8 cellular contexts compared by ENCODE assay signal in genomic region chr1:155064109-155064812, GRCh38. TPM values are rescaled to one million over a fixed set of nuclear protein-coding genes. Genes with fewer than 3 reads are reported as not detected.
A peak's percentile ranks its signal among the peaks of the same experiment; 100 is the strongest.
DNase-seq lines count a peak whose midpoint lies in the region; ATAC-seq and TF ChIP-seq lines count a peak whose summit lies in the region.

No MANE protein-coding gene starts in this region.

- peak; percentile 72 for DNase-seq in GM13976 (ENCODE audit: low spot score)
- peak; percentile 30 for DNase-seq in NCI-H2196 treated with DMSO at 0.1 percent for 48 hours (lab: John Stamatoyannopoulos, UW; ENCODE audit: unreplicated experiment)
- DNase-seq in brain microvascular endothelial cell, result no peak
- no peak for DNase-seq in right lobe of liver
- peak; percentile 42 for DNase-seq in transverse colon

- H3K36me3 ChIP-seq in ACC112 (ENCODE audit: insufficient read depth, low read length) (no peaks in the 10 kb centered on the region), brain microvascular endothelial cell (replicated peaks) (peaks cover 3% of the 10 kb centered on the region), right lobe of liver (no peaks in the 10 kb centered on the region), transverse colon (no peaks in the 10 kb centered on the region)

- TF ChIP-seq POLR2A in right lobe of liver (IDR thresholded peaks at IDR 0.05), result no peak
- TF ChIP-seq POLR2A in transverse colon (IDR thresholded peaks at IDR 0.05), result no peak

- no peak for TF ChIP-seq CTCF in GM13976 (IDR thresholded peaks at IDR 0.05; ENCODE audit: borderline replicate concordance, control extremely low read depth, extremely low read depth, insufficient read depth, missing control alignments)
- TF ChIP-seq CTCF in brain microvascular endothelial cell (IDR thresholded peaks at IDR 0.05; ENCODE audit: low read depth, low read length, missing control alignments), result no peak
- TF ChIP-seq CTCF in right lobe of liver (IDR thresholded peaks at IDR 0.05), result no peak
- TF ChIP-seq CTCF in transverse colon (IDR thresholded peaks at IDR 0.05), result no peak

- peaks cover 8% of the 10 kb centered on the region for H3K4me1 ChIP-seq in ACC112 (ENCODE audit: control insufficient read depth, insufficient read depth, low read length, unreplicated experiment)
- peaks cover 0 to 27% (median 14%) of the 10 kb centered on the region in 4 donors for H3K4me1 ChIP-seq in right lobe of liver
- H3K4me1 ChIP-seq in transverse colon, result peaks cover 20 to 38% (median 34%) of the 10 kb centered on the region in 4 donors

- in situ Hi-C loops in GM13976 (cut with MboI; ENCODE audit: low sequenced_read_pairs, unreplicated experiment), result loop anchor here (10.0 to 25.0 kb wide), 2 partner anchors 399 to 502 kb away; partner anchors contain the start of genes CHRNB2 and UBE2Q1
- in situ Hi-C loops in brain microvascular endothelial cell (cut with HindIII; ENCODE audit: low pct_ligation_motif_present, low sequenced_read_pairs), result no loop called here
- in situ Hi-C loops in transverse colon (cut with MboI; ENCODE audit: low pct_ligation_motif_present in 1 of 4, low pct_unique_long_range_greater_than_20kb in 1 of 4, low sequenced_read_pairs in 3 of 4), result loop anchor here in 3 of 4 donors (25.0 kb wide), 1 partner anchor 102 kb away; the partner anchor contains the start of genes CKS1B (in 3 of the 3), PBXIP1 (in 3 of the 3), PYGO2 (in 3 of the 3) and SHC1 (in 3 of the 3)

- H2AFZ ChIP-seq in ACC112 (ENCODE audit: low read length, unreplicated experiment), result no peak overlapping the region

- ATAC-seq in right lobe of liver (peak in 2 of 4 donors; percentile 1 to 3), HG02973 (IDR thresholded peaks at IDR 0.05; ENCODE audit: unreplicated experiment) (no peak), GM21515 (IDR thresholded peaks at IDR 0.05; ENCODE audit: unreplicated experiment) (no peak)

- no peak for TF ChIP-seq EP300 in transverse colon (IDR thresholded peaks at IDR 0.05; ENCODE audit: low read depth)

- H3K9me3 ChIP-seq in right lobe of liver (no peaks in the 10 kb centered on the region), transverse colon (no peaks in the 10 kb centered on the region)

- WGBS in right lobe of liver (ENCODE audit: insufficient coverage, low coverage, low lambda C conversion rate, missing lambda C conversion rate), result 18% methylated on average over 5 of the region's 14 CpGs
- WGBS in transverse colon (ENCODE audit: low coverage in 1 of 2), 2 donors, result 4 to 17% methylated on average over 1 to 13 of the region's 14 CpGs

- intact Hi-C loops in right lobe of liver (cut with DNase I) (no loop called here), transverse colon (cut with DNase I; ENCODE audit: low total_unique reads) (loop anchor here (10.0 kb wide), 1 partner anchor 509 kb away; the partner anchor contains the start of gene UBE2Q1)

- no peak overlapping the region for H3K27ac ChIP-seq in ACC112 (ENCODE audit: low read depth, low read length)
- no peak overlapping the region for H3K27ac ChIP-seq in brain microvascular endothelial cell
- H3K27ac ChIP-seq in right lobe of liver, result peak overlapping the region in 1 of 3 donors; percentile 20
- H3K27ac ChIP-seq in transverse colon, result peak overlapping the region; percentile 89 to 93 (median 92)

- no peaks in the 10 kb centered on the region for H3K79me2 ChIP-seq in ACC112 (ENCODE audit: control insufficient read depth, insufficient read depth, low read length, unreplicated experiment)

- H3K27me3 ChIP-seq in ACC112 (ENCODE audit: insufficient read depth, low read length) (no peaks in the 10 kb centered on the region), brain microvascular endothelial cell (replicated peaks) (no peaks in the 10 kb centered on the region), right lobe of liver (no peaks in the 10 kb centered on the region), transverse colon (no peaks in the 10 kb centered on the region)

- H3K4me3 ChIP-seq in ACC112 (ENCODE audit: low read depth, low read length), result peak overlapping the region; percentile 88
- H3K4me3 ChIP-seq in brain microvascular endothelial cell (ENCODE audit: low read depth, low read length), result peak overlapping the region; percentile 91
- peak overlapping the region; percentile 70 to 92 (median 75) for H3K4me3 ChIP-seq in right lobe of liver
- peak overlapping the region; percentile 79 to 85 (median 83) for H3K4me3 ChIP-seq in transverse colon

RNA-seq across cellular contexts. Expression of gene EFNA4, which starts 0.7 kb away (rescaled TPM):
- total RNA-seq in right lobe of liver (1 to 10 TPM; 2.3 to 6.4 (median 3.0) TPM), transverse colon (10 to 100 TPM; 18.3 to 57.2 (median 37.2) TPM)

RNA-seq across cellular contexts. Expression of gene ADAM15, which starts 13.1 kb away (rescaled TPM):
- total RNA-seq in right lobe of liver, result 10 to 100 TPM; 16.2 to 33.9 (median 26.4) TPM
- 100 to 1,000 TPM in 3 of 4 donors, 10 to 100 TPM in 1; 90.6 to 196 (median 115) TPM for total RNA-seq in transverse colon

RNA-seq across cellular contexts. Expression of gene EFNA3, which starts 14.4 kb away (rescaled TPM):
- total RNA-seq in right lobe of liver (1 to 10 TPM in 4 of 6 experiments, under 1 TPM in 2; 0.26 to 4.0 (median 2.5) TPM), transverse colon (1 to 10 TPM; 3.4 to 7.9 (median 7.2) TPM)

RNA-seq across cellular contexts. Expression of gene DCST1, which starts 30.6 kb away (rescaled TPM):
- total RNA-seq in right lobe of liver (not detected), transverse colon (under 1 TPM in 2 of 4 donors, not detected in 2; 0.32 to 0.41 TPM)

RNA-seq across cellular contexts. Expression of gene DCST2, which starts 30.7 kb away (rescaled TPM):
- total RNA-seq in right lobe of liver (1 to 10 TPM in 1 of 6 experiments, under 1 TPM in 4, not detected in 1; 0.72 to 1.4 (median 0.81) TPM), transverse colon (1 to 10 TPM in 3 of 4 donors, not detected in 1; 1.9 to 4.6 (median 4.5) TPM)

Comparison
In these comparisons a context has a peak if more than half of its experiments do, and no peak if none do; other contexts are left out.
1. H3K27ac ChIP-seq: peak in transverse colon (4 of 4); none in ACC112 (single experiment) and brain microvascular endothelial cell (single experiment).
2. DNase-seq: peak in GM13976 (single experiment), NCI-H2196 treated with DMSO at 0.1 percent for 48 hours (single experiment) and transverse colon (single experiment); none in brain microvascular endothelial cell (single experiment) and right lobe of liver (0 of 3).
3. Peak in every context shown above with its lines, with median percentiles within 50 percentile points of each other: H3K4me3 ChIP-seq.